ENCODE assay signal across 13 cellular contexts in the genomic region with DNA sequence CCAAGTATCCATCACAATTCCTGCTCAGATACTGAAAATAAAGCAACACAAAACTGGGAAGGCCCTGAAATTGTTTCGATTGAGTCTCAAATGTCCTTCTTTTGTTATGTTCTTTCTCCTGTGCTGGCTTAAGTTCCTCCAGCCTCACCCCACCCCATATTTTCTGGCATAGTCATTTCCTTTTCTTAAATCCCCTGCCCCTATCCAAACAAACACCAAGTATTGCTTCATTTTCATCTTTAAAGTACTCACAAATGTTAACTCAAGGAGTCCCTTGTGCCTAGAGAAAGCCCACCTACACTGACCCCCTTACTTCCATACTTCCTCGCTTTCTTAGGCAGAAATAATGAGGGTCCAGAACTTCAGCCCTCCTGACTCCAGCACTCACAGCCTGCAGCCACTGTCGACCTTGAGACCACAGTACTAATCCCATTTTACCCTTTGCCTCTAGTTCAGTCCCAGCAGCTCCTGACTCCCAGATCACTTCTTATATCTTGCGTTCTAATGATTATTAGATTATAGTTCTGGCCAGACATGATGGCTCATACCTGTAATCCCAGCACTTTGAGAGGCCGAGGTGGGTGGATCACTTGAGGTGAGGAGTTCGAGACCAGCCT.
DNase-seq lines count a peak whose midpoint lies in the region; ATAC-seq, FAIRE-seq and TF ChIP-seq lines count a peak whose summit lies in the region.
"Had no signal": no experiment of that assay in that cellular context is flagged by ENCODE, and none has a peak within 500 bp of the region (broad histone marks: within the 10 kb centered on the region; RNA-seq: fewer than 3 reads in every experiment).

No MANE protein-coding gene starts in this region.

- BruUV-seq in Calu3 (replicated peaks; lab: Mats Ljungman, UMichigan) (no TSS peak), K562 (replicated peaks; lab: Mats Ljungman, UMichigan) (no TSS peak)

- intact Hi-C loops in Calu3 (cut with micrococcal nuclease; ENCODE audit: unreplicated experiment): loop anchor here (2.0 kb wide), 1 partner anchor 15 kb away; no protein-coding TSS in a partner anchor
- intact Hi-C loops in K562 (cut with micrococcal nuclease): no loop called here

- H3K9me1 ChIP-seq in K562 (ENCODE audit: control insufficient read depth, insufficient read depth, low read length): no peaks in the 10 kb centered on the region

- in situ Hi-C loops in KBM-7 (cut with MboI; ENCODE audit: low pct_unique_long_range_greater_than_20kb, low sequenced_read_pairs): no loop called here
- in situ Hi-C loops in K562 (cut with MboI): no loop called here

- peaks cover 27% of the 10 kb centered on the region for H3K4me1 Mint-ChIP-seq in Calu3 (ENCODE audit: low read depth, unreplicated experiment)
- H3K4me1 Mint-ChIP-seq: naive B cell had no signal

- no peak overlapping the region for H3K4me3 Mint-ChIP-seq in Calu3 (ENCODE audit: low read depth, unreplicated experiment)
- H3K4me3 Mint-ChIP-seq: activated naive CD8-positive, alpha-beta T cell; stimulated activated naive CD8-positive, alpha-beta T cell treated with anti-CD3 and anti-CD28 coated beads, Interleukin-15, Interleukin-2, amounts not matched to agents 100 ng/mL and 50 ng/mL, for 24 hours had no signal

- H3K27ac ChIP-seq in K562 (ENCODE audit: extremely low read depth, low read depth, low read length) (no peak overlapping the region), small intestine (ENCODE audit: low read depth in 1 of 2, low read length in 1 of 2) (no peak overlapping the region)

- H3K79me2 ChIP-seq in K562 (ENCODE audit: control insufficient read depth, insufficient read depth, low read length): no peaks in the 10 kb centered on the region

- H3K9me3 Mint-ChIP-seq in Calu3 (ENCODE audit: low read depth, unreplicated experiment): peaks cover 2% of the 10 kb centered on the region

- TF ChIP-seq EP300 in K562 (IDR thresholded peaks at IDR 0.05; ENCODE audit: low read length): no peak

- DNase-seq in Calu3 (peak; percentile 34), KBM-7 (peak; percentile 40), K562 (ENCODE audit: extremely low read depth in 1 of 4, low spot score in 3 of 4) (no peak), iPS-NIHi11 (ENCODE audit: low spot score) (peak; percentile 11), small intestine (no peak), T-helper 9 cell (no peak), foreskin melanocyte (no peak)
- DNase-seq: esophagus squamous epithelium, naive B cell, NCI-H1436 treated with DMSO at 0.1 percent for 48 hours had no signal

- H4K20me1 ChIP-seq in K562 (replicated peaks; ENCODE audit: control insufficient read depth, insufficient read depth, low read length): no peaks in the 10 kb centered on the region

- H3K4me2 ChIP-seq in K562 (ENCODE audit: insufficient read depth, low read length): no peak overlapping the region

- 73% methylated on average over 6 of the region's 6 CpGs for WGBS in K562 (ENCODE audit: insufficient coverage, low coverage, missing lambda C conversion rate)
- 81 to 85% (median 83%) methylated on average over 6 of the region's 6 CpGs for WGBS in small intestine, 3 donors

- no peak overlapping the region for H3K9ac ChIP-seq in K562 (ENCODE audit: insufficient read depth in 1 of 2, low read depth in 2 of 2, low read length in 2 of 2)

- H3K27ac Mint-ChIP-seq in Calu3 (ENCODE audit: unreplicated experiment): peak overlapping the region; percentile 76
- H3K27ac Mint-ChIP-seq: activated naive CD8-positive, alpha-beta T cell; naive B cell had no signal

- H3K4me1 ChIP-seq in K562 (replicated peaks in 1 of 2; ENCODE audit: control insufficient read depth in 2 of 2, insufficient read depth in 2 of 2, low read length in 2 of 2) (0 out of 5 replicates have a peak, but pooled peaks cover 3% of the 10 kb centered on the region in 2 experiments), small intestine (ENCODE audit: control insufficient read depth in 2 of 2, insufficient read depth in 1 of 2, low read depth in 1 of 2, low read length in 1 of 2) (no peaks in the 10 kb centered on the region)
- H3K4me1 ChIP-seq: esophagus squamous epithelium had no signal

- TF ChIP-seq CTCF in Calu3 (IDR thresholded peaks at IDR 0.05; ENCODE audit: unreplicated experiment) (no peak), K562 (IDR thresholded peaks at IDR 0.05 in 2 of 3, conservative IDR thresholded peaks at IDR 0.05 in 1 of 3; ENCODE audit: insufficient read depth in 2 of 3, low read depth in 1 of 3, low read length in 3 of 3) (no peak)

- H2AFZ ChIP-seq in K562 (ENCODE audit: low read depth, low read length): peak overlapping the region; percentile 48

- H3K36me3 ChIP-seq in K562 (ENCODE audit: control insufficient read depth, insufficient read depth, low read length) (no peaks in the 10 kb centered on the region; the same call in 2 of the 3 replicates), small intestine (ENCODE audit: control insufficient read depth in 2 of 2, insufficient read depth in 2 of 2, low read length in 2 of 2) (no peaks in the 10 kb centered on the region)
- H3K36me3 ChIP-seq: esophagus squamous epithelium had no signal

- H3K27me3 ChIP-seq in K562 (ENCODE audit: control insufficient read depth in 2 of 2, insufficient read depth in 2 of 2, low read length in 2 of 2) (no peaks in the 10 kb centered on the region), small intestine (ENCODE audit: control insufficient read depth in 2 of 2, insufficient read depth in 2 of 2, low read length in 2 of 2) (no peaks in the 10 kb centered on the region)
- H3K27me3 ChIP-seq: esophagus squamous epithelium had no signal

- no peaks in the 10 kb centered on the region for H3K27me3 Mint-ChIP-seq in Calu3 (ENCODE audit: unreplicated experiment)

- TF ChIP-seq RAD21 in K562 (CRISPR knock-in tag; conservative IDR thresholded peaks at IDR 0.05 in 1 of 2, IDR thresholded peaks at IDR 0.05 in 1 of 2): no peak

- CTCF ChIA-PET in Calu3 (lab: Charles Lee) (no interaction called here), K562 (lab: Yijun Ruan, JAX; ENCODE audit: low intra/inter-chr PET ratio) (no interaction called here)

- ATAC-seq in K562: no peak
- no peak for ATAC-seq in HG02763 (IDR thresholded peaks at IDR 0.05; ENCODE audit: unreplicated experiment)

- H3K9me3 ChIP-seq in K562 (replicated peaks; ENCODE audit: control insufficient read depth, insufficient read depth, low read depth, low read length) (no peaks in the 10 kb centered on the region), small intestine (ENCODE audit: control insufficient read depth, low read depth) (no peaks in the 10 kb centered on the region)
- H3K9me3 ChIP-seq: esophagus squamous epithelium had no signal

- H3K36me3 Mint-ChIP-seq in Calu3 (ENCODE audit: insufficient read depth, unreplicated experiment): peaks cover 6% of the 10 kb centered on the region
- H3K36me3 Mint-ChIP-seq: activated naive CD8-positive, alpha-beta T cell; naive B cell had no signal

- H3K4me3 ChIP-seq in K562: no peak overlapping the region
- H3K4me3 ChIP-seq in small intestine (ENCODE audit: low read depth in 1 of 2, low read length in 2 of 2): no peak overlapping the region
- H3K4me3 ChIP-seq: esophagus squamous epithelium had no signal

- POLR2A ChIA-PET in K562 (lab: Yijun Ruan, JAX): interaction anchor here (1.3 to 1.6 kb wide), 2 partner anchors 10 to 18 kb away, joined by 5 to 6 read pairs; no protein-coding TSS in a partner anchor

- FAIRE-seq in K562 (lab: Jason Lieb, UNC) (no peak), small intestine (lab: Jason Lieb, UNC) (no peak)

- TF ChIP-seq POLR2A in K562 (conservative IDR thresholded peaks at IDR 0.05): no peak

TF ChIP-seq in K562, 482 proteins besides CTCF, POLR2A, EP300 and RAD21:
- TF ChIP-seq YBX1 (IDR thresholded peaks at IDR 0.05): no peak

Comparison
In these comparisons a context has a peak if more than half of its experiments do, and no peak if none do; other contexts are left out.
1. DNase-seq: peak in Calu3 (single experiment), KBM-7 (single experiment) and iPS-NIHi11 (single experiment); none in K562 (0 of 4), small intestine (single experiment), T-helper 9 cell (single experiment) and foreskin melanocyte (single experiment).